ENCODE assay signal across 18 cellular contexts in genomic region chr5:173513521-173513991, GRCh38.
DNase-seq lines count a peak whose midpoint lies in the region; ATAC-seq and TF ChIP-seq lines count a peak whose summit lies in the region.
"Had no signal": no experiment of that assay in that cellular context is flagged by ENCODE, and none has a peak within 500 bp of the region (broad histone marks: within the 10 kb centered on the region; RNA-seq: fewer than 3 reads in every experiment).

No MANE protein-coding gene starts in this region.

- H3K36me3 ChIP-seq in left ventricle myocardium inferior: no peaks in the 10 kb centered on the region
- H3K36me3 ChIP-seq in SJCRH30: no peaks in the 10 kb centered on the region
- H3K36me3 ChIP-seq in adrenal gland (replicated peaks in 1 of 2): no peaks in the 10 kb centered on the region
- H3K36me3 ChIP-seq: neutrophil, SJSA1, tibial nerve had no signal

- intact Hi-C loops in left ventricle myocardium inferior (cut with micrococcal nuclease) (no loop called here), Right ventricle myocardium superior (cut with DNase I) (no loop called here), adrenal gland (cut with DNase I) (no loop called here)

- H3K9me3 ChIP-seq in left ventricle myocardium inferior (replicated peaks) (peaks cover 6% of the 10 kb centered on the region), SJCRH30 (replicated peaks) (peaks cover 3% of the 10 kb centered on the region; the same call in 1 of the 2 replicates), adrenal gland (replicated peaks in 1 of 3) (no peaks in the 10 kb centered on the region)
- H3K9me3 ChIP-seq: neutrophil, SJSA1 had no signal

- H3K27ac ChIP-seq in left ventricle myocardium inferior (replicated peaks): no peak overlapping the region
- peak overlapping the region; percentile 44 for H3K27ac ChIP-seq in SJCRH30
- no peak overlapping the region for H3K27ac ChIP-seq in adrenal gland
- H3K27ac ChIP-seq: neutrophil, SJSA1, skin epidermis, tibial nerve had no signal

- no peak for ATAC-seq in Right ventricle myocardium superior (ENCODE audit: poor library complexity)
- ATAC-seq in GM21786 (IDR thresholded peaks at IDR 0.05; ENCODE audit: unreplicated experiment): no peak
- no peak for ATAC-seq in GM18868 (IDR thresholded peaks at IDR 0.05; ENCODE audit: unreplicated experiment)
- ATAC-seq: stimulated activated effector memory CD8-positive, alpha-beta T cell treated with anti-CD3 and anti-CD28 coated beads, Interleukin-12 subunit alpha, Interleukin-12 subunit beta, amount 100 ng/mL, for 72 hours had no signal

- DNase-seq in left ventricle myocardium inferior (no peak), Right ventricle myocardium superior (no peak), SJCRH30 (no peak), foreskin fibroblast (peak; percentile 55 to 71), adrenal gland (no peak)
- no peak for DNase-seq in activated effector memory CD4-positive, alpha-beta T cell treated with anti-CD3 and anti-CD28 coated beads, Interleukin-2, amount 50 U/mL, for 16 hours
- DNase-seq: activated CD4-positive, alpha-beta T cell treated with anti-CD3 and anti-CD28 coated beads, Interleukin-2, amount 10 ng/mL, durations not matched to agents 24 days and 14 days; activated naive CD8-positive, alpha-beta T cell treated with anti-CD3 and anti-CD28 coated beads, Interleukin-2, amount 10 ng/mL, durations not matched to agents 7 days and 5 days; activated T-cell treated with anti-CD3 and anti-CD28 coated beads, Interleukin-2, amount 50 U/mL, for 48 hours; KG1; NCI-H1105 had no signal

- TF ChIP-seq CTCF in left ventricle myocardium inferior (IDR thresholded peaks at IDR 0.05; ENCODE audit: borderline replicate concordance) (peak; percentile 33), foreskin fibroblast (IDR thresholded peaks at IDR 0.05; ENCODE audit: low read depth, low read length) (peak; percentile 33), adrenal gland (IDR thresholded peaks at IDR 0.05) (no peak)

- TF ChIP-seq POLR2A in adrenal gland (IDR thresholded peaks at IDR 0.05): no peak

- H3K27me3 ChIP-seq in left ventricle myocardium inferior (ENCODE audit: low read depth) (no peaks in the 10 kb centered on the region), SJCRH30 (no peaks in the 10 kb centered on the region), adrenal gland (no peaks in the 10 kb centered on the region)
- H3K27me3 ChIP-seq: SJSA1, tibial nerve had no signal

- H3K4me3 ChIP-seq in left ventricle myocardium inferior (no peak overlapping the region), SJCRH30 (no peak overlapping the region), foreskin fibroblast (ENCODE audit: low read depth in 1 of 2, low read length in 2 of 2) (no peak overlapping the region), adrenal gland (no peak overlapping the region)
- H3K4me3 ChIP-seq: SJSA1, skin epidermis, tibial nerve had no signal

- H3K4me1 ChIP-seq in left ventricle myocardium inferior (no peaks in the 10 kb centered on the region), SJCRH30 (peaks cover 27% of the 10 kb centered on the region), adrenal gland (replicated peaks in 1 of 2) (no peaks in the 10 kb centered on the region)
- H3K4me1 ChIP-seq: tibial nerve had no signal

Comparison
In these comparisons a context has a peak if more than half of its experiments do, and no peak if none do; other contexts are left out.
1. DNase-seq: peak in foreskin fibroblast (2 of 2); none in left ventricle myocardium inferior (single experiment), Right ventricle myocardium superior (single experiment), SJCRH30 (0 of 2), adrenal gland (0 of 7) and activated effector memory CD4-positive, alpha-beta T cell treated with anti-CD3 and anti-CD28 coated beads, Interleukin-2, amount 50 U/mL, for 16 hours (single experiment).
2. CTCF ChIP-seq: peak in left ventricle myocardium inferior (single experiment) and foreskin fibroblast (single experiment); none in adrenal gland (0 of 6).